ENCODE assay signal across 8 cellular contexts in the genomic region with DNA sequence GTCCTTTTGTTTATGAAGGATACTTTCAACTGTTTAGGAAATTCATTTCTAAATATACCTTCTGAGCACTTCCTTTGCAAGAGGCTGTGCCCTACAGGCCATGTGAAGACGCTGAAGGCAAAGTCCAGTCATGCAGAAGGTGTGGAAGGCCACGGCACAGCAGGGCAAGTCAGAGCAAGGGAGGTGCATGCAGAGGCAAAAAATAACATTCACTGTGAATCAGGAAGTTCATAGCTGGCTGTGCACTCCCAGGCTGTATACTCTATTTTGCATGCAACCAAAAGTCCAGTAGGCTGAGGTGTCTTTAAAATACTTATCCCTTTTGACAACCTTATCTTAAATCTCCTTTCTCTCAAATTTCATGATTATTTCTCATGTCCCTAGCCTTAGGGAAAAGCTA. TPM values are rescaled to one million over a fixed set of nuclear protein-coding genes. Genes with fewer than 3 reads are reported as not detected.
DNase-seq lines count a peak whose midpoint lies in the region; ATAC-seq lines count a peak whose summit lies in the region.

No MANE protein-coding gene starts in this region.

- peak overlapping the region in 3 of 4 donors; percentile 25 to 65 (median 54) for H3K4me3 Mint-ChIP-seq in CD4-positive, CD25-positive, alpha-beta regulatory T cell
- H3K4me3 Mint-ChIP-seq in activated T-helper 2 cell treated with anti-CD3 and anti-CD28 coated beads, Interferon-gamma antibody, Interleukin-2, Interleukin-4, amounts not matched to agents 10 μg/mL and 5 μg/mL and 100 μg/mL, durations not matched to agents 14 hours and 24 hours and 36 hours (ENCODE audit: low read depth), result peak overlapping the region; percentile 33

- H3K4me1 Mint-ChIP-seq in CD4-positive, CD25-positive, alpha-beta regulatory T cell, result peaks cover 58 to 89% (median 71%) of the 10 kb centered on the region in 4 donors
- H3K4me1 Mint-ChIP-seq in activated T-helper 2 cell treated with anti-CD3 and anti-CD28 coated beads, Interferon-gamma antibody, Interleukin-2, Interleukin-4, amounts not matched to agents 10 μg/mL and 5 μg/mL and 100 μg/mL, durations not matched to agents 14 hours and 24 hours and 36 hours (ENCODE audit: low read depth), result peaks cover 69% of the 10 kb centered on the region

- H3K9me3 ChIP-seq in CD4-positive, CD25-positive, alpha-beta regulatory T cell (ENCODE audit: control insufficient read depth in 2 of 2, low read length in 2 of 2), result no peaks in the 10 kb centered on the region

- H3K36me3 Mint-ChIP-seq in CD4-positive, CD25-positive, alpha-beta regulatory T cell, result peaks cover 7% of the 10 kb centered on the region
- H3K36me3 Mint-ChIP-seq in activated T-helper 2 cell treated with anti-CD3 and anti-CD28 coated beads, Interferon-gamma antibody, Interleukin-2, Interleukin-4, amounts not matched to agents 10 μg/mL and 5 μg/mL and 100 μg/mL, durations not matched to agents 14 hours and 24 hours and 36 hours (ENCODE audit: low read depth), result peaks cover 8% of the 10 kb centered on the region

- intact Hi-C loops in activated T-helper 2 cell treated with anti-CD3 and anti-CD28 coated beads, Interferon-gamma antibody, Interleukin-2, Interleukin-4, amounts not matched to agents 10 μg/mL and 5 μg/mL and 100 μg/mL, durations not matched to agents 14 hours and 24 hours and 36 hours (cut with micrococcal nuclease), result no loop called here

- H3K9me3 Mint-ChIP-seq in CD4-positive, CD25-positive, alpha-beta regulatory T cell, result no peaks in the 10 kb centered on the region
- H3K9me3 Mint-ChIP-seq in activated T-helper 2 cell treated with anti-CD3 and anti-CD28 coated beads, Interferon-gamma antibody, Interleukin-2, Interleukin-4, amounts not matched to agents 10 μg/mL and 5 μg/mL and 100 μg/mL, durations not matched to agents 14 hours and 24 hours and 36 hours, result no peaks in the 10 kb centered on the region

- H3K27ac Mint-ChIP-seq in CD4-positive, CD25-positive, alpha-beta regulatory T cell, result peak overlapping the region in 2 of 3 donors; percentile 56 to 82
- H3K27ac Mint-ChIP-seq in activated T-helper 2 cell treated with anti-CD3 and anti-CD28 coated beads, Interferon-gamma antibody, Interleukin-2, Interleukin-4, amounts not matched to agents 10 μg/mL and 5 μg/mL and 100 μg/mL, durations not matched to agents 14 hours and 24 hours and 36 hours, result peak overlapping the region; percentile 44

- H3K27me3 ChIP-seq in CD4-positive, CD25-positive, alpha-beta regulatory T cell (ENCODE audit: control insufficient read depth, insufficient read depth, low read length), result no peaks in the 10 kb centered on the region

- DNase-seq in CD4-positive, CD25-positive, alpha-beta regulatory T cell, result no peak
- peak; percentile 18 for DNase-seq in HK-2 (ENCODE audit: unreplicated experiment)
- no peak for DNase-seq in activated T-helper 2 cell treated with anti-CD3 and anti-CD28 coated beads, Interferon-gamma antibody, Interleukin-2, Interleukin-4, amounts not matched to agents 10 μg/mL and 5 μg/mL and 100 μg/mL, durations not matched to agents 14 hours and 24 hours and 36 hours (ENCODE audit: low spot score)
- DNase-seq in left kidney (ENCODE audit: low read depth, low spot score), result peak; percentile 56
- no peak for DNase-seq in NCI-H524 (lab: John Stamatoyannopoulos, UW)
- no peak for DNase-seq in NCI-H2029 treated with DMSO at 0.1 percent for 48 hours (lab: John Stamatoyannopoulos, UW)

- peaks cover 46% of the 10 kb centered on the region for H3K4me1 ChIP-seq in CD4-positive, CD25-positive, alpha-beta regulatory T cell (ENCODE audit: control insufficient read depth, insufficient read depth, low read length, poor library complexity, severe bottlenecking)

- no peak for ATAC-seq in CD4-positive, CD25-positive, alpha-beta regulatory T cell (ENCODE audit: low read depth in 2 of 2)
- ATAC-seq in HG02759 (IDR thresholded peaks at IDR 0.05; ENCODE audit: unreplicated experiment), result no peak
- no peak for ATAC-seq in GM18907 (IDR thresholded peaks at IDR 0.05; ENCODE audit: unreplicated experiment)

- H3K4me3 ChIP-seq in CD4-positive, CD25-positive, alpha-beta regulatory T cell (ENCODE audit: low read depth, low read length), result peak overlapping the region; percentile 45

- H3K27ac ChIP-seq in CD4-positive, CD25-positive, alpha-beta regulatory T cell (ENCODE audit: insufficient read depth, low read length, poor library complexity, severe bottlenecking), result no peak overlapping the region

- no peaks in the 10 kb centered on the region for H3K36me3 ChIP-seq in CD4-positive, CD25-positive, alpha-beta regulatory T cell (ENCODE audit: control insufficient read depth, insufficient read depth, low read length)

- no peaks in the 10 kb centered on the region for H3K27me3 Mint-ChIP-seq in CD4-positive, CD25-positive, alpha-beta regulatory T cell
- no peaks in the 10 kb centered on the region for H3K27me3 Mint-ChIP-seq in activated T-helper 2 cell treated with anti-CD3 and anti-CD28 coated beads, Interferon-gamma antibody, Interleukin-2, Interleukin-4, amounts not matched to agents 10 μg/mL and 5 μg/mL and 100 μg/mL, durations not matched to agents 14 hours and 24 hours and 36 hours (ENCODE audit: low read depth)

RNA-seq across cellular contexts. Expression of a gene that starts 50.3 kb away (rescaled TPM):
- 79.4 TPM for total RNA-seq in CD4-positive, CD25-positive, alpha-beta regulatory T cell
- 10 to 100 TPM in 3 of 4 donors, 1 to 10 TPM in 1; 8.5 to 20.5 (median 14.0) TPM for polyA plus RNA-seq in CD4-positive, CD25-positive, alpha-beta regulatory T cell
- total RNA-seq in activated T-helper 2 cell treated with anti-CD3 and anti-CD28 coated beads, Interferon-gamma antibody, Interleukin-2, Interleukin-4, amounts not matched to agents 10 μg/mL and 5 μg/mL and 100 μg/mL, durations not matched to agents 14 hours and 24 hours and 36 hours, result 28.6 and 34.3 TPM in 2 replicates

Comparison
In these comparisons a context has a peak if more than half of its experiments do, and no peak if none do; other contexts are left out.
1. DNase-seq: peak in HK-2 (single experiment) and left kidney (single experiment); none in CD4-positive, CD25-positive, alpha-beta regulatory T cell (0 of 3), activated T-helper 2 cell treated with anti-CD3 and anti-CD28 coated beads, Interferon-gamma antibody, Interleukin-2, Interleukin-4, amounts not matched to agents 10 μg/mL and 5 μg/mL and 100 μg/mL, durations not matched to agents 14 hours and 24 hours and 36 hours (single experiment), NCI-H524 (0 of 2) and NCI-H2029 treated with DMSO at 0.1 percent for 48 hours (single experiment).